15 cellular contexts compared by ENCODE assay signal in the genomic region with DNA sequence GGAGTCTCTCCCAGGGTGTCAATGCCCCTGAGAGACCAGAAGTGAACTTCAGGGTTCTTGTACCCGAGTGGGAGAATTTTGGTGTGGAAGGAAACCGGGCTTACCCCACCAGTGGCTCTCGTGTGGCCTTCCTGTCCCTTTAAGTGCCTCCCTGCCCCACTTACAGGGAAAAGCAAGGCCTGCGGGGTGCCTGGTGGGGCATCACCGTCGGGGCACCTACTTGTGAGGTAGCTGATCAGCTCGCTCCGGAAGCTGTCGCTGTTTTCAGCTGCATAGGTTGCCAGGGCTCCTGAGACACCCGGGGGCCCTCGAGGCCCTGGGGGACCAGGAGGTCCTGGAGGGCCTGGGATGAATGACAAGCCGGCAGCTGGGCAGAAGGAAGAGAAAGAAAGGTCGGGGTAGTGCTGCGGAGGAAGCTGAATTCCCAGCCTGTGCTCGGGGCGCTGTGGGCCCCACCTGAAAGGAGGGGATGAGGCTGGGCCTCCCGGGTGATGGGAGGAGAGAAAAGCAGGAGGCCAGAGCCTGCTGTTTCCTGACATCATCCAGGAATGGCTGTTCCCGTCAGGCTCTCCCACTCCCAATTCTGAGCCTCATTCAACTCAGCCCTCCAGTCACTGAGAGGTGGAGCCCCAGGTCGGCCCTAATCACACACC. TPM values are rescaled to one million over a fixed set of nuclear protein-coding genes. Genes with fewer than 3 reads are reported as not detected.
"Had no signal": no experiment of that assay in that cellular context is flagged by ENCODE, and none has a peak within 500 bp of the region (broad histone marks: within the 10 kb centered on the region; RNA-seq: fewer than 3 reads in every experiment).

No MANE protein-coding gene starts in this region.

- H3K27me3 Mint-ChIP-seq: activated B cell treated with CpG ODN at 0.5 μM for 24 hours; activated CD4-positive, alpha-beta T cell treated with anti-CD3 and anti-CD28 coated beads, Interleukin-2, amount 10 ng/mL, durations not matched to agents 7 days and 5 days; central memory CD8-positive, alpha-beta T cell had no signal

- H3K9me3 Mint-ChIP-seq: activated B cell treated with CpG ODN at 0.5 μM for 24 hours; activated CD4-positive, alpha-beta T cell treated with anti-CD3 and anti-CD28 coated beads, Interleukin-2, amount 10 ng/mL, durations not matched to agents 7 days and 5 days; central memory CD8-positive, alpha-beta T cell; neural progenitor cell; T-helper 1 cell treated with Interleukin-12 subunit alpha and Interleukin-12 subunit beta and Interleukin-4 antibody, amounts not matched to agents 30 μg/mL and 1 μg/mL, for 36 hours had no signal

- H3K4me1 Mint-ChIP-seq: activated B cell treated with CpG ODN at 0.5 μM for 24 hours; activated CD4-positive, alpha-beta T cell treated with anti-CD3 and anti-CD28 coated beads, Interleukin-2, amount 10 ng/mL, durations not matched to agents 7 days and 5 days; central memory CD8-positive, alpha-beta T cell had no signal

- H3K36me3 ChIP-seq: neural progenitor cell had no signal

- H3K27ac Mint-ChIP-seq: activated B cell treated with CpG ODN at 0.5 μM for 24 hours; activated CD4-positive, alpha-beta T cell treated with anti-CD3 and anti-CD28 coated beads, Interleukin-2, amount 10 ng/mL, durations not matched to agents 7 days and 5 days; T-helper 1 cell treated with Interleukin-12 subunit alpha and Interleukin-12 subunit beta and Interleukin-4 antibody, amounts not matched to agents 30 μg/mL and 1 μg/mL, for 36 hours had no signal

- H3K4me3 Mint-ChIP-seq: activated B cell treated with CpG ODN at 0.5 μM for 24 hours; activated CD4-positive, alpha-beta T cell treated with anti-CD3 and anti-CD28 coated beads, Interleukin-2, amount 10 ng/mL, durations not matched to agents 7 days and 5 days; central memory CD8-positive, alpha-beta T cell; neural progenitor cell; T-helper 1 cell treated with Interleukin-12 subunit alpha and Interleukin-12 subunit beta and Interleukin-4 antibody, amounts not matched to agents 30 μg/mL and 1 μg/mL, for 36 hours had no signal

- H3K9me3 ChIP-seq: body of pancreas, left ventricle myocardium inferior, stomach, tibial artery, vagina had no signal

- H3K4me3 ChIP-seq: body of pancreas, left ventricle myocardium inferior, neural progenitor cell, stomach, tibial artery, vagina had no signal

- H3K27me3 ChIP-seq: body of pancreas, neural progenitor cell, stomach, tibial artery, vagina had no signal

- H3K4me2 ChIP-seq: neural progenitor cell had no signal

- H3K27ac ChIP-seq: body of pancreas, left ventricle myocardium inferior, neural progenitor cell, parathyroid adenoma, stomach, tibial artery, vagina had no signal

- DNase-seq: activated B cell treated with CpG ODN at 0.5 μM for 24 hours; activated CD4-positive, alpha-beta T cell treated with anti-CD3 and anti-CD28 coated beads, Interleukin-2, amount 10 ng/mL, durations not matched to agents 7 days and 5 days; activated naive CD4-positive, alpha-beta T cell treated with anti-CD3 and anti-CD28 coated beads, Interleukin-2, amount 50 U/mL, for 16 hours; body of pancreas; cortex of kidney; left ventricle myocardium inferior; stimulated activated CD4-positive, alpha-beta T cell treated with anti-CD3 and anti-CD28 coated beads, Interleukin-15, amount 100 ng/mL, for 24 hours; stimulated activated CD4-positive, alpha-beta T cell treated with anti-CD3 and anti-CD28 coated beads, Interleukin-4, amount 100 ng/mL, for 4 hours; stomach; tibial artery had no signal

- H3K9ac ChIP-seq: neural progenitor cell, parathyroid adenoma had no signal

- H3K4me1 ChIP-seq: body of pancreas, parathyroid adenoma, stomach, tibial artery, vagina had no signal

- H2AFZ ChIP-seq: neural progenitor cell, parathyroid adenoma had no signal

RNA-seq across cellular contexts. Expression of a gene that starts 51.2 kb away (rescaled TPM):
- total RNA-seq: activated B cell treated with CpG ODN at 0.5 μM for 24 hours; activated CD4-positive, alpha-beta T cell treated with anti-CD3 and anti-CD28 coated beads, Interleukin-2, amount 10 ng/mL, durations not matched to agents 7 days and 5 days; left ventricle myocardium inferior had no signal
